ENCODE assay signal across 17 cellular contexts in the genomic region with DNA sequence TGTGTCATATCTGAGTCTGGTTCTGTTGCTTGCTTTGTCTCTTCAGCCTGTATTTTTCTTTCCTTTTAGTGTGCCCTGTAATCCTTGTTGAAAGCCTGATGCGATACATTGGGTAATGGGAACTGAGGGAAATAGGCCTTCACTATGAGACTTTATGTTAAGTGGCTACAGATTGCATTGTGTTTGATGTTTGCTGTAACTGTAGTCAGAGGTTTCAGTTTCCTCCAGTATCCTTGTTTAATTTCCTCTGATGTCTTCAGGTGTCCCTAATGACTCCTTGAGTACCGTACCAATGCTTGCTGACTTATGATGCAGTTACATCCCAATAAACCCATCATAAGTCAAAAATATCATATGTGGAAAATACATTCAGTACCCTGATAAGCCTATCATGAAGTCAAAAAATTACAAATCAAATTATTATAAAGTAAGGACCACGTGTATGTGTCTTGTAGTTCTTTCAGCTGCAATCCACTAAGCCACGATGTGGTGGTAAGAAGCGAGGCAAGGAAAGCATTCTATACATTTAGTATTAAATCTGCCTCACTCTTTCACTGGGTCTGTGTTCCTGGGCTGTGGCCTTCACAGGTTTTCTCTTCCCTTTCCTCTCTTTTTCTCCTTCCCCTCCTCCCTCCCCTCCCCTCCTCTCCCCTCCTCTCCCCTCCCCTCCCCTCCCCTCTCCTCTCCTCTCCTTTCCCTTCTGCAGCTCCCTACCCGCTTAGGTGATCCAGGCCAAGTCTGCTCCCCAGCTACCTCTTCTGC. TPM values are rescaled to one million over a fixed set of nuclear protein-coding genes. Genes with fewer than 3 reads are reported as not detected.
DNase-seq lines count a peak whose midpoint lies in the region; ATAC-seq and TF ChIP-seq lines count a peak whose summit lies in the region.
"Had no signal": no experiment of that assay in that cellular context is flagged by ENCODE, and none has a peak within 500 bp of the region (broad histone marks: within the 10 kb centered on the region; RNA-seq: fewer than 3 reads in every experiment).

No MANE protein-coding gene starts in this region.

- H4K20me1 ChIP-seq in smooth muscle cell (ENCODE audit: low read depth): no peaks in the 10 kb centered on the region
- H4K20me1 ChIP-seq: BLaER1 had no signal

- H3F3A ChIP-seq in smooth muscle cell (ENCODE audit: low read depth): no peaks in the 10 kb centered on the region

- DNase-seq in T-helper 2 cell treated with Interferon-gamma antibody and Interleukin-4, amounts not matched to agents 5 μg/mL and 100 μg/mL, for 36 hours (ENCODE audit: low spot score): no peak
- DNase-seq in T-helper 2 cell (no peak), left lung (no peak), smooth muscle cell (lab: John Stamatoyannopoulos, UW; ENCODE audit: unreplicated experiment) (no peak)
- DNase-seq in stimulated activated naive CD8-positive, alpha-beta T cell treated with anti-CD3 and anti-CD28 coated beads, Interleukin-15, Interleukin-2, amounts not matched to agents 100 U/mL and 50 U/mL, for 24 hours: no peak
- DNase-seq in activated naive CD8-positive, alpha-beta T cell treated with anti-CD3 and anti-CD28 coated beads for 36 hours: no peak
- DNase-seq in effector memory CD8-positive, alpha-beta T cell: no peak
- DNase-seq: 8988T, GOT3, NCI-H1436 treated with DMSO at 0.1 percent for 48 hours, NCI-H2081 treated with DMSO at 0.1 percent for 48 hours, NCI-H345, NCI-H526 treated with DMSO at 0.1 percent for 48 hours, PC-3 had no signal

- no peaks in the 10 kb centered on the region for H3K36me3 ChIP-seq in left lung
- H3K36me3 ChIP-seq in smooth muscle cell (ENCODE audit: low read depth): no peaks in the 10 kb centered on the region
- H3K36me3 ChIP-seq: BLaER1 had no signal

- H2AFZ ChIP-seq in smooth muscle cell (ENCODE audit: low read depth): no peak overlapping the region

- H3K9me3 ChIP-seq in left lung: peaks cover 0 to 3% of the 10 kb centered on the region in 2 donors
- H3K9me3 ChIP-seq in smooth muscle cell (replicated peaks; ENCODE audit: low read depth): no peaks in the 10 kb centered on the region

- WGBS in smooth muscle cell (ENCODE audit: low lambda C conversion rate): 77% methylated on average over 6 of the region's 6 CpGs

- H3K4me2 ChIP-seq in smooth muscle cell: no peak overlapping the region
- H3K4me2 ChIP-seq: BLaER1 had no signal

- H3K4me3 Mint-ChIP-seq in T-helper 2 cell treated with Interferon-gamma antibody and Interleukin-4, amounts not matched to agents 5 μg/mL and 100 μg/mL, for 36 hours: no peak overlapping the region
- peak overlapping the region; percentile 22 for H3K4me3 Mint-ChIP-seq in stimulated activated naive CD8-positive, alpha-beta T cell treated with anti-CD3 and anti-CD28 coated beads, Interleukin-15, Interleukin-2, amounts not matched to agents 100 ng/mL and 50 ng/mL, for 24 hours
- H3K4me3 Mint-ChIP-seq in activated naive CD8-positive, alpha-beta T cell treated with anti-CD3 and anti-CD28 coated beads for 36 hours: peak overlapping the region; percentile 5
- no peak overlapping the region for H3K4me3 Mint-ChIP-seq in effector memory CD8-positive, alpha-beta T cell

- TF ChIP-seq CTCF in left lung (IDR thresholded peaks at IDR 0.05): no peak
- no peak for TF ChIP-seq CTCF in smooth muscle cell (IDR thresholded peaks at IDR 0.05; ENCODE audit: borderline replicate concordance, insufficient read depth, poor library complexity, severe bottlenecking)

- no peak overlapping the region for H3K4me3 ChIP-seq in left lung
- no peak overlapping the region for H3K4me3 ChIP-seq in smooth muscle cell
- H3K4me3 ChIP-seq: BLaER1 had no signal

- H3K9ac ChIP-seq in smooth muscle cell (ENCODE audit: low read depth): no peak overlapping the region
- H3K9ac ChIP-seq: BLaER1 had no signal

- H3K27me3 Mint-ChIP-seq in T-helper 2 cell treated with Interferon-gamma antibody and Interleukin-4, amounts not matched to agents 5 μg/mL and 100 μg/mL, for 36 hours (ENCODE audit: low read depth): no peaks in the 10 kb centered on the region
- H3K27me3 Mint-ChIP-seq in stimulated activated naive CD8-positive, alpha-beta T cell treated with anti-CD3 and anti-CD28 coated beads, Interleukin-15, Interleukin-2, amounts not matched to agents 100 ng/mL and 50 ng/mL, for 24 hours: no peaks in the 10 kb centered on the region
- no peaks in the 10 kb centered on the region for H3K27me3 Mint-ChIP-seq in activated naive CD8-positive, alpha-beta T cell treated with anti-CD3 and anti-CD28 coated beads for 36 hours
- H3K27me3 Mint-ChIP-seq in effector memory CD8-positive, alpha-beta T cell: no peaks in the 10 kb centered on the region

- ATAC-seq in stimulated activated naive CD8-positive, alpha-beta T cell treated with anti-CD3 and anti-CD28 coated beads, Interleukin-15, Interleukin-2, amounts not matched to agents 100 U/mL and 50 U/mL, for 24 hours: no peak
- no peak for ATAC-seq in left lung
- no peak for ATAC-seq in effector memory CD8-positive, alpha-beta T cell (replicated peaks)
- ATAC-seq: PC-3 had no signal

- H3K4me1 Mint-ChIP-seq in T-helper 2 cell treated with Interferon-gamma antibody and Interleukin-4, amounts not matched to agents 5 μg/mL and 100 μg/mL, for 36 hours (ENCODE audit: low read depth): peaks cover 27% of the 10 kb centered on the region
- peaks cover 40% of the 10 kb centered on the region for H3K4me1 Mint-ChIP-seq in stimulated activated naive CD8-positive, alpha-beta T cell treated with anti-CD3 and anti-CD28 coated beads, Interleukin-15, Interleukin-2, amounts not matched to agents 100 ng/mL and 50 ng/mL, for 24 hours (ENCODE audit: low read depth)
- H3K4me1 Mint-ChIP-seq in activated naive CD8-positive, alpha-beta T cell treated with anti-CD3 and anti-CD28 coated beads for 36 hours: peaks cover 44% of the 10 kb centered on the region
- peaks cover 25 to 43% of the 10 kb centered on the region in 2 donors for H3K4me1 Mint-ChIP-seq in effector memory CD8-positive, alpha-beta T cell (ENCODE audit: low read depth in 2 of 2)

- H3K4me1 ChIP-seq in left lung (no peaks in the 10 kb centered on the region), smooth muscle cell (ENCODE audit: low read depth) (no peaks in the 10 kb centered on the region)

- H3K9me3 Mint-ChIP-seq in T-helper 2 cell treated with Interferon-gamma antibody and Interleukin-4, amounts not matched to agents 5 μg/mL and 100 μg/mL, for 36 hours: peaks cover 48% of the 10 kb centered on the region
- peaks cover 14% of the 10 kb centered on the region for H3K9me3 Mint-ChIP-seq in stimulated activated naive CD8-positive, alpha-beta T cell treated with anti-CD3 and anti-CD28 coated beads, Interleukin-15, Interleukin-2, amounts not matched to agents 100 ng/mL and 50 ng/mL, for 24 hours
- peaks cover 33% of the 10 kb centered on the region for H3K9me3 Mint-ChIP-seq in activated naive CD8-positive, alpha-beta T cell treated with anti-CD3 and anti-CD28 coated beads for 36 hours
- H3K9me3 Mint-ChIP-seq in effector memory CD8-positive, alpha-beta T cell: peaks cover 3 to 10% of the 10 kb centered on the region in 2 donors

- intact Hi-C loops in left lung (cut with DNase I): no loop called here

- H3K27ac Mint-ChIP-seq in T-helper 2 cell treated with Interferon-gamma antibody and Interleukin-4, amounts not matched to agents 5 μg/mL and 100 μg/mL, for 36 hours: peak overlapping the region; percentile 41
- peak overlapping the region; percentile 27 for H3K27ac Mint-ChIP-seq in stimulated activated naive CD8-positive, alpha-beta T cell treated with anti-CD3 and anti-CD28 coated beads, Interleukin-15, Interleukin-2, amounts not matched to agents 100 ng/mL and 50 ng/mL, for 24 hours
- peak overlapping the region; percentile 57 for H3K27ac Mint-ChIP-seq in activated naive CD8-positive, alpha-beta T cell treated with anti-CD3 and anti-CD28 coated beads for 36 hours
- peak overlapping the region in 1 of 2 donors; percentile 47 for H3K27ac Mint-ChIP-seq in effector memory CD8-positive, alpha-beta T cell

- H3K27ac ChIP-seq in left lung (no peak overlapping the region), smooth muscle cell (ENCODE audit: low read depth) (no peak overlapping the region)
- H3K27ac ChIP-seq: BLaER1 had no signal

- H3K27me3 ChIP-seq in left lung: no peaks in the 10 kb centered on the region
- no peaks in the 10 kb centered on the region for H3K27me3 ChIP-seq in smooth muscle cell (ENCODE audit: low read depth)
- H3K27me3 ChIP-seq: BLaER1 had no signal

- peaks cover 40% of the 10 kb centered on the region for H3K36me3 Mint-ChIP-seq in T-helper 2 cell treated with Interferon-gamma antibody and Interleukin-4, amounts not matched to agents 5 μg/mL and 100 μg/mL, for 36 hours (ENCODE audit: low read depth)
- H3K36me3 Mint-ChIP-seq in stimulated activated naive CD8-positive, alpha-beta T cell treated with anti-CD3 and anti-CD28 coated beads, Interleukin-15, Interleukin-2, amounts not matched to agents 100 ng/mL and 50 ng/mL, for 24 hours (ENCODE audit: low read depth): peaks cover 32% of the 10 kb centered on the region
- H3K36me3 Mint-ChIP-seq in activated naive CD8-positive, alpha-beta T cell treated with anti-CD3 and anti-CD28 coated beads for 36 hours: peaks cover 32% of the 10 kb centered on the region
- H3K36me3 Mint-ChIP-seq in effector memory CD8-positive, alpha-beta T cell (ENCODE audit: insufficient read depth): no peaks in the 10 kb centered on the region

- no peaks in the 10 kb centered on the region for H3K79me2 ChIP-seq in smooth muscle cell (ENCODE audit: low read depth)

RNA-seq across cellular contexts. Expression of a gene that starts 13.3 kb away (rescaled TPM):
- 10 to 100 TPM; 34.2 to 34.8 TPM for total RNA-seq in activated naive CD8-positive, alpha-beta T cell treated with anti-CD3 and anti-CD28 coated beads for 36 hours
- total RNA-seq in left lung (10 to 100 TPM; 19.4 to 52.7 TPM), smooth muscle cell (not detected in 2 replicates)
- polyA plus RNA-seq in smooth muscle cell: not detected in 2 replicates
- total RNA-seq: PC-3, SK-MEL-5 had no signal

RNA-seq across cellular contexts. Expression of a gene that starts 40.1 kb away (rescaled TPM):
- 10 to 100 TPM; 40.7 to 41.2 TPM for total RNA-seq in activated naive CD8-positive, alpha-beta T cell treated with anti-CD3 and anti-CD28 coated beads for 36 hours
- total RNA-seq in left lung: 10 to 100 TPM; 14.7 to 30.6 TPM
- total RNA-seq in smooth muscle cell: not detected in 2 replicates
- 0.14 TPM in 1 of 2 replicates, not detected in the other for polyA plus RNA-seq in smooth muscle cell
- total RNA-seq: PC-3 had no signal

Comparison
In these comparisons a context has a peak if more than half of its experiments do, and no peak if none do; other contexts are left out.
1. H3K4me3 Mint-ChIP-seq: peak in stimulated activated naive CD8-positive, alpha-beta T cell treated with anti-CD3 and anti-CD28 coated beads, Interleukin-15, Interleukin-2, amounts not matched to agents 100 ng/mL and 50 ng/mL, for 24 hours (single experiment) and activated naive CD8-positive, alpha-beta T cell treated with anti-CD3 and anti-CD28 coated beads for 36 hours (single experiment); none in T-helper 2 cell treated with Interferon-gamma antibody and Interleukin-4, amounts not matched to agents 5 μg/mL and 100 μg/mL, for 36 hours (single experiment) and effector memory CD8-positive, alpha-beta T cell (0 of 2).
2. RNA of a gene that starts 13.3 kb away (total RNA-seq): 19.4 to 52.7 TPM in left lung and 34.2 to 34.8 TPM in activated naive CD8-positive, alpha-beta T cell treated with anti-CD3 and anti-CD28 coated beads for 36 hours; not detected in smooth muscle cell; every median in the first group is over 10 times any median in the second.
3. RNA of a gene that starts 40.1 kb away (total RNA-seq): 40.7 to 41.2 TPM in activated naive CD8-positive, alpha-beta T cell treated with anti-CD3 and anti-CD28 coated beads for 36 hours and 14.7 to 30.6 TPM in left lung; not detected in smooth muscle cell; every median in the first group is over 10 times any median in the second.